ENCODE assay signal across 1 cellular context in genomic region chr14:94746131-94746530, GRCh38.
TF ChIP-seq lines count a peak whose summit lies in the region.

No MANE protein-coding gene starts in this region.

TF ChIP-seq in GM23338, 12 proteins besides CTCF, POLR2A, EP300 and RAD21 (continued from another document):
- TF ChIP-seq ZNF462 (CRISPR knock-in tag; IDR thresholded peaks at IDR 0.05) (no peak), POLR2AphosphoS5 (IDR thresholded peaks at IDR 0.05; ENCODE audit: low read depth) (no peak), ZNF331 (CRISPR knock-in tag; IDR thresholded peaks at IDR 0.05; ENCODE audit: low read depth) (no peak), ETS1 (IDR thresholded peaks at IDR 0.05) (no peak), CREB1 (CRISPR knock-in tag; IDR thresholded peaks at IDR 0.05; ENCODE audit: low read depth) (no peak), REST (IDR thresholded peaks at IDR 0.05; ENCODE audit: unreplicated experiment) (no peak), NANOG (IDR thresholded peaks at IDR 0.05; ENCODE audit: borderline replicate concordance) (no peak), JUNB (IDR thresholded peaks at IDR 0.05; ENCODE audit: unreplicated experiment) (no peak), EZH2 (IDR thresholded peaks at IDR 0.05; ENCODE audit: low read depth, unreplicated experiment) (no peak), ZNF114 (CRISPR knock-in tag; IDR thresholded peaks at IDR 0.05) (no peak)
